Comparison of ENCODE assay signal across 12 cellular contexts in genomic region chr6:42571611-42572342, GRCh38. TPM values are rescaled to one million over a fixed set of nuclear protein-coding genes. Genes with fewer than 3 reads are reported as not detected.
A peak's percentile ranks its signal among the peaks of the same experiment; 100 is the strongest.
DNase-seq lines count a peak whose midpoint lies in the region; ATAC-seq, FAIRE-seq and TF ChIP-seq lines count a peak whose summit lies in the region.
"Had no signal": no experiment of that assay in that cellular context is flagged by ENCODE, and none has a peak within 500 bp of the region (broad histone marks: within the 10 kb centered on the region; RNA-seq: fewer than 3 reads in every experiment).

No MANE protein-coding gene starts in this region.

- no peak for TF ChIP-seq CTCF in CD4-positive, alpha-beta T cell (IDR thresholded peaks at IDR 0.05)
- TF ChIP-seq CTCF in K562 (IDR thresholded peaks at IDR 0.05 in 2 of 3, conservative IDR thresholded peaks at IDR 0.05 in 1 of 3; ENCODE audit: insufficient read depth in 2 of 3, low read depth in 1 of 3, low read length in 3 of 3), result no peak

- H3K9me1 ChIP-seq in K562 (ENCODE audit: control insufficient read depth, insufficient read depth, low read length), result no peaks in the 10 kb centered on the region

- no peak for TF ChIP-seq RAD21 in K562 (CRISPR knock-in tag; conservative IDR thresholded peaks at IDR 0.05 in 1 of 2, IDR thresholded peaks at IDR 0.05 in 1 of 2)

- no peak for TF ChIP-seq EP300 in K562 (IDR thresholded peaks at IDR 0.05; ENCODE audit: low read length)

- WGBS in K562 (ENCODE audit: insufficient coverage, low coverage, missing lambda C conversion rate), result 65% methylated on average over 6 of the region's 7 CpGs

- DNase-seq in CD4-positive, alpha-beta T cell, result no peak
- DNase-seq in K562 (ENCODE audit: extremely low read depth in 1 of 4, low spot score in 3 of 4) (no peak), NCI-H1930 (lab: John Stamatoyannopoulos, UW) (no peak), GM19239 (ENCODE audit: insufficient read length, low spot score) (no peak), LoVo (ENCODE audit: low spot score) (no peak)
- DNase-seq: head of caudate nucleus, NCI-H1436 treated with DMSO at 0.1 percent for 48 hours, occipital lobe had no signal

- peaks cover 3 to 8% of the 10 kb centered on the region in 2 experiments; a peak in 3 of 5 replicates for H3K4me1 ChIP-seq in K562 (replicated peaks in 1 of 2; ENCODE audit: control insufficient read depth in 2 of 2, insufficient read depth in 2 of 2, low read length in 2 of 2)

- in situ Hi-C loops in K562 (cut with MboI), result no loop called here

- peak overlapping the region; percentile 74 for H3K27ac Mint-ChIP-seq in CD4-positive, alpha-beta T cell

- no peak overlapping the region for H3K9ac ChIP-seq in K562 (ENCODE audit: insufficient read depth in 1 of 2, low read depth in 2 of 2, low read length in 2 of 2)

- CTCF ChIA-PET in CD4-positive, alpha-beta T cell (lab: Charles Lee), result interaction anchor here (0.7 to 1.6 kb wide), 3 partner anchors 8 to 24 kb away, joined by 3 to 5 read pairs (median 4); partner anchors contain the start of gene UBR2
- CTCF ChIA-PET in K562 (lab: Yijun Ruan, JAX; ENCODE audit: low intra/inter-chr PET ratio), result no interaction called here

- H3K4me3 ChIP-seq in K562, result no peak overlapping the region

- H3K36me3 ChIP-seq in K562 (ENCODE audit: control insufficient read depth, insufficient read depth, low read length), result peaks cover 42% of the 10 kb centered on the region; the same call in 2 of the 3 replicates

- H4K20me1 ChIP-seq in K562 (replicated peaks; ENCODE audit: control insufficient read depth, insufficient read depth, low read length), result no peaks in the 10 kb centered on the region

- H3K36me3 Mint-ChIP-seq in CD4-positive, alpha-beta T cell (ENCODE audit: low read depth), result peaks cover 55% of the 10 kb centered on the region

- peaks cover 83% of the 10 kb centered on the region for H3K79me2 ChIP-seq in K562 (ENCODE audit: control insufficient read depth, insufficient read depth, low read length)

- intact Hi-C loops in CD4-positive, alpha-beta T cell (cut with DNase I, micrococcal nuclease), result loop anchor here in 1 of 2 experiments (1.0 kb wide), 1 partner anchor 8 kb away; no protein-coding TSS in a partner anchor
- intact Hi-C loops in K562 (cut with micrococcal nuclease), result no loop called here

- no peaks in the 10 kb centered on the region for H3K27me3 ChIP-seq in CD4-positive, alpha-beta T cell (ENCODE audit: control insufficient read depth, insufficient read depth, low read length)
- H3K27me3 ChIP-seq in K562 (ENCODE audit: control insufficient read depth in 2 of 2, insufficient read depth in 2 of 2, low read length in 2 of 2), result no peaks in the 10 kb centered on the region

- no peak overlapping the region for H3K4me2 ChIP-seq in K562 (ENCODE audit: insufficient read depth, low read length)

- H3K4me1 Mint-ChIP-seq in CD4-positive, alpha-beta T cell (ENCODE audit: low read depth), result peaks cover 60% of the 10 kb centered on the region

- no peak overlapping the region for H2AFZ ChIP-seq in K562 (ENCODE audit: low read depth, low read length)

- FAIRE-seq in K562 (lab: Jason Lieb, UNC) (no peak), GM19239 (lab: Jason Lieb, UNC) (no peak)
- FAIRE-seq: H54 had no signal

- POLR2A ChIA-PET in CD4-positive, alpha-beta T cell (lab: Charles Lee), result interaction anchor here (0.7 to 1.4 kb wide), 4 partner anchors 8 to 308 kb away, joined by 4 to 8 read pairs (median 4); partner anchors contain the start of genes RPL7L1 and UBR2
- POLR2A ChIA-PET in K562 (lab: Yijun Ruan, JAX), result interaction anchor here (1.5 kb wide), 1 partner anchor 17 kb away, joined by 8 read pairs; no protein-coding TSS in a partner anchor

- H3K9me3 ChIP-seq in CD4-positive, alpha-beta T cell (ENCODE audit: control insufficient read depth, low read length), result no peaks in the 10 kb centered on the region
- H3K9me3 ChIP-seq in K562 (replicated peaks; ENCODE audit: control insufficient read depth, insufficient read depth, low read depth, low read length), result no peaks in the 10 kb centered on the region; the same call in 1 of the 2 replicates

- no TSS peak for BruUV-seq in K562 (replicated peaks; lab: Mats Ljungman, UMichigan)

- H3K27me3 Mint-ChIP-seq in CD4-positive, alpha-beta T cell, result no peaks in the 10 kb centered on the region

- no peak for ATAC-seq in CD4-positive, alpha-beta T cell (ENCODE audit: poor library complexity)
- peak; percentile 18 for ATAC-seq in GM19467 (IDR thresholded peaks at IDR 0.05; ENCODE audit: unreplicated experiment)
- ATAC-seq in HG03342 (IDR thresholded peaks at IDR 0.05; ENCODE audit: unreplicated experiment), result peak; percentile 7
- no peak for ATAC-seq in K562
- no peak for ATAC-seq in HG03025 (IDR thresholded peaks at IDR 0.05; ENCODE audit: low FRiP score, unreplicated experiment)

- no peaks in the 10 kb centered on the region for H3K9me3 Mint-ChIP-seq in CD4-positive, alpha-beta T cell

- H3K4me3 Mint-ChIP-seq in CD4-positive, alpha-beta T cell, result peak overlapping the region; percentile 79

- TF ChIP-seq POLR2A in K562 (conservative IDR thresholded peaks at IDR 0.05), result no peak

- no peak overlapping the region for H3K27ac ChIP-seq in CD4-positive, alpha-beta T cell (ENCODE audit: low read depth, low read length)
- H3K27ac ChIP-seq in K562 (ENCODE audit: extremely low read depth, low read depth, low read length), result peak overlapping the region; percentile 13; the same call in 1 of the 3 replicates

TF ChIP-seq in K562, 482 proteins besides CTCF, POLR2A, EP300 and RAD21:
- TF ChIP-seq GTF2E2 (tag; IDR thresholded peaks at IDR 0.05) (peak; percentile 44; the same call in 1 of the 2 replicates), HNRNPUL1 (IDR thresholded peaks at IDR 0.05; ENCODE audit: low read length) (no peak), SPI1 (IDR thresholded peaks at IDR 0.05; ENCODE audit: borderline replicate concordance, low read depth, low read length) (no peak), POLR2H (tag; IDR thresholded peaks at IDR 0.05; ENCODE audit: low read depth) (0 out of 2 replicates have a peak, but pooled peaks have one; percentile 44), EP400 (IDR thresholded peaks at IDR 0.05) (0 out of 2 replicates have a peak, but pooled peaks have one; percentile 13)

RNA-seq across cellular contexts. Expression of gene UBR2, which starts 7.9 kb away (rescaled TPM):
- total RNA-seq in CD4-positive, alpha-beta T cell, result 10 to 100 TPM; 27.4 to 27.7 TPM
- total RNA-seq in K562 (2011; cell fraction: chromatin; rRNA removed; ENCODE audit: low replicate concordance), result 40.5 and 114 TPM in 2 replicates
- total RNA-seq in K562 (2011; cell fraction: nucleolus; rRNA removed), result 20.5 and 25.0 TPM in 2 replicates
- total RNA-seq in K562 (2011; cell fraction: nucleoplasm; rRNA removed), result 44.1 and 48.8 TPM in 2 replicates
- 23.4 and 26.8 TPM in 2 replicates for total RNA-seq in K562 (2014; rRNA removed)
- 38.9 and 41.3 TPM in 2 replicates for total RNA-seq in K562 (2014; rRNA removed; fragmentation: Illumina TruSeq; extraction: Trizol)
- total RNA-seq in K562 (2015; rRNA removed; fragmentation: Illumina TruSeq; extraction: Trizol), result 34.4 and 35.0 TPM in 2 replicates
- total RNA-seq in K562 (2021), result 33.5 and 35.3 TPM in 2 replicates
- polyA plus RNA-seq in K562 (2011; rRNA removed), result 29.5 and 35.4 TPM in 2 replicates
- polyA plus RNA-seq in K562 (2011; cell fraction: cytosol; rRNA removed), result 8.0 and 17.6 TPM in 2 replicates
- polyA plus RNA-seq in K562 (2011; cell fraction: nucleus; rRNA removed), result 19.9 and 29.8 TPM in 2 replicates
- 15.1 and 17.7 TPM in 2 replicates for polyA plus RNA-seq in K562 (2012)
- polyA plus RNA-seq in K562 (2014; fragmentation: Illumina TruSeq; extraction: Trizol), result 17.2 and 21.4 TPM in 2 replicates
- polyA plus RNA-seq in K562 (2014; fragmentation: Nextera tagmentation; extraction: Ambion mirVana), result 10 to 100 TPM in 1 of 2 experiments, 1 to 10 TPM in 1; 9.1 to 13.1 TPM
- 14.7 and 16.4 TPM in 2 replicates for polyA plus RNA-seq in K562 (2014; rRNA removed)
- 106 and 107 TPM in 2 replicates for polyA minus RNA-seq in K562 (2011; rRNA and poly(A)+ RNA removed)
- polyA minus RNA-seq in K562 (2011; cell fraction: cytosol; rRNA and poly(A)+ RNA removed), result 22.6 and 36.3 TPM in 2 replicates
- polyA minus RNA-seq in K562 (2011; cell fraction: nucleus; rRNA and poly(A)+ RNA removed), result 19.1 and 36.5 TPM in 2 replicates

Comparison
In these comparisons a context has a peak if more than half of its experiments do, and no peak if none do; other contexts are left out.
1. ATAC-seq: peak in GM19467 (single experiment) and HG03342 (single experiment); none in CD4-positive, alpha-beta T cell (single experiment), K562 (single experiment) and HG03025 (single experiment).